Comparison of ENCODE assay signal across 9 cellular contexts in the genomic region with DNA sequence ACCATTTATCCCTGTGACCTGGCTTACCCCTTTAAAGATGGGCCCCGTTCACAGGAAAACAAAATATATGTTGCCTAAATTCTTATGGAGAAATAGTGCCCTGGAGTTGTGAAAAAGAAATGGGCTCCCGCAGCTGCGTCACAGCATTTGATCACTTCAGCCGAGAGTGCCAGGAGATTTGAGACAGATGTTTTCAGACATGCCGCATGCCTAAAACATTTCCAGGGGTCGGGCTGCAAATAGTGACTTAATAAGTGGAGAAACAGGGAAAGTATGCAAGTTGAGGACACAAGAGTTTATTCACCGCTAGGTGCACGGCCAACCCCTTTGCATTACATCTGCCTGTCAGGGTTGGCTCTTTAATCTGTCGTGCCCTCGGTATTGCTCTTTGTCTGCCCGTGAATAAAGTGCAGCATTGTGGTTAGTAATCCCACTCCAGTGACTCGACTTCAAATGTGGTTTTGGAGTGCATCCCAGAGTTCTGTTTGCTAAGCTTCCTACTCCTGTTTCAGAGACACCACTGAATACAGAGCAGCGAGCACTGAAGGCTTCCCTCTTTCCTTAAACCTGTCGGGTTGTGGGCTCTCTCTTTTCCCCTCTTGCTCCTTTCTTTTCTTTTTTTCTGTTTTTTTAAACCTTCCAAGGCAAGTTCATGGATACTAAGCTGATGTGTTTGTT.
DNase-seq lines count a peak whose midpoint lies in the region; ATAC-seq lines count a peak whose summit lies in the region.
"Had no signal": no experiment of that assay in that cellular context is flagged by ENCODE, and none has a peak within 500 bp of the region (broad histone marks: within the 10 kb centered on the region; RNA-seq: fewer than 3 reads in every experiment).

No MANE protein-coding gene starts in this region.

- intact Hi-C loops in activated CD4-positive, alpha-beta T cell treated with anti-CD3 and anti-CD28 coated beads, Interleukin-2, amount 10 ng/mL, durations not matched to agents 24 days and 14 days (cut with micrococcal nuclease): no loop called here

- H3K27ac Mint-ChIP-seq in activated CD4-positive, alpha-beta T cell treated with anti-CD3 and anti-CD28 coated beads, Interleukin-2, amount 10 ng/mL, durations not matched to agents 24 days and 14 days: no peak overlapping the region
- H3K27ac Mint-ChIP-seq: stimulated activated naive CD8-positive, alpha-beta T cell treated with anti-CD3 and anti-CD28 coated beads, Interleukin-15, Interleukin-2, amounts not matched to agents 100 ng/mL and 50 ng/mL, for 24 hours had no signal

- no peaks in the 10 kb centered on the region for H3K9me3 Mint-ChIP-seq in activated CD4-positive, alpha-beta T cell treated with anti-CD3 and anti-CD28 coated beads, Interleukin-2, amount 10 ng/mL, durations not matched to agents 24 days and 14 days
- H3K9me3 Mint-ChIP-seq: stimulated activated naive CD8-positive, alpha-beta T cell treated with anti-CD3 and anti-CD28 coated beads, Interleukin-15, Interleukin-2, amounts not matched to agents 100 ng/mL and 50 ng/mL, for 24 hours had no signal

- no peaks in the 10 kb centered on the region for H3K36me3 Mint-ChIP-seq in activated CD4-positive, alpha-beta T cell treated with anti-CD3 and anti-CD28 coated beads, Interleukin-2, amount 10 ng/mL, durations not matched to agents 24 days and 14 days (ENCODE audit: low read depth)

- DNase-seq in Caki2 (ENCODE audit: low read depth) (peak; percentile 14), NCI-H2227 treated with DMSO at 0.1 percent for 48 hours (lab: John Stamatoyannopoulos, UW) (peak; percentile 58), dermis microvascular lymphatic vessel endothelial cell (ENCODE audit: low read depth in 2 of 2) (peak; percentile 18 to 82), mucosa of gallbladder (ENCODE audit: low spot score) (peak; percentile 57)
- DNase-seq in activated CD4-positive, alpha-beta T cell treated with anti-CD3 and anti-CD28 coated beads, Interleukin-2, amount 10 ng/mL, durations not matched to agents 24 days and 14 days: no peak

- ATAC-seq in GM21390 (IDR thresholded peaks at IDR 0.05; ENCODE audit: unreplicated experiment): no peak
- no peak for ATAC-seq in GM19351 (IDR thresholded peaks at IDR 0.05; ENCODE audit: unreplicated experiment)
- ATAC-seq in HG03045 (IDR thresholded peaks at IDR 0.05; ENCODE audit: unreplicated experiment): no peak

- in situ Hi-C loops in Caki2 (cut with HindIII; ENCODE audit: low pct_unique_long_range_greater_than_20kb, low sequenced_read_pairs): no loop called here

- H3K4me3 Mint-ChIP-seq in activated CD4-positive, alpha-beta T cell treated with anti-CD3 and anti-CD28 coated beads, Interleukin-2, amount 10 ng/mL, durations not matched to agents 24 days and 14 days: no peak overlapping the region
- H3K4me3 Mint-ChIP-seq: stimulated activated naive CD8-positive, alpha-beta T cell treated with anti-CD3 and anti-CD28 coated beads, Interleukin-15, Interleukin-2, amounts not matched to agents 100 ng/mL and 50 ng/mL, for 24 hours had no signal

- peaks cover 2% of the 10 kb centered on the region for H3K4me1 Mint-ChIP-seq in activated CD4-positive, alpha-beta T cell treated with anti-CD3 and anti-CD28 coated beads, Interleukin-2, amount 10 ng/mL, durations not matched to agents 24 days and 14 days

- H3K27me3 Mint-ChIP-seq in activated CD4-positive, alpha-beta T cell treated with anti-CD3 and anti-CD28 coated beads, Interleukin-2, amount 10 ng/mL, durations not matched to agents 24 days and 14 days: peaks cover 9% of the 10 kb centered on the region
